In the genomic region with DNA sequence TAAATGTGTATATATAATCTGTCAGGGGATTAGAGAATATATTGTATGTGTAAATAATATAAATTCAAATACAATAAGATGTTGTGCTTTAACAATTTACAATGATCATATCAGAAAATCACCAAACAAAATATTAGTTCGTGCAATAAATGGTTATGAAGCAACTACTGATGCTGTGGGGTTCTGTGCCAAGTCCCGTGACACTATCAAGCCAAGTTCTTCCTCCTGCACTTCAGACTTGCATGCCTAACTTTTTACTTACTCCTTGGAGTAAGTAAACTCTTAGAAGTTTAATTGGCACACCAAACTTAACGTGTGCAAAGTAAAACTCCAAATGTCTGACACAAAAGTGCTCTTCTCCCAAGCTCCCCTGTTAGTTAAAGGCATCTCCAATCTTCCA, we compare ENCODE assay signal across 8 cellular contexts.
"Had no signal": no experiment of that assay in that cellular context is flagged by ENCODE, and none has a peak within 500 bp of the region (broad histone marks: within the 10 kb centered on the region; RNA-seq: fewer than 3 reads in every experiment).

No MANE protein-coding gene starts in this region.

- FAIRE-seq: H1, H54, HTR-8/SVneo, K562 had no signal

- H3K4me2 ChIP-seq: GM23338 had no signal

- ATAC-seq: GM23338, K562 had no signal

- DNase-seq: H9, HCEC 1CT, IMR-90 had no signal

- H3K4me3 ChIP-seq: GM23338, K562 had no signal
